In the genomic region with DNA sequence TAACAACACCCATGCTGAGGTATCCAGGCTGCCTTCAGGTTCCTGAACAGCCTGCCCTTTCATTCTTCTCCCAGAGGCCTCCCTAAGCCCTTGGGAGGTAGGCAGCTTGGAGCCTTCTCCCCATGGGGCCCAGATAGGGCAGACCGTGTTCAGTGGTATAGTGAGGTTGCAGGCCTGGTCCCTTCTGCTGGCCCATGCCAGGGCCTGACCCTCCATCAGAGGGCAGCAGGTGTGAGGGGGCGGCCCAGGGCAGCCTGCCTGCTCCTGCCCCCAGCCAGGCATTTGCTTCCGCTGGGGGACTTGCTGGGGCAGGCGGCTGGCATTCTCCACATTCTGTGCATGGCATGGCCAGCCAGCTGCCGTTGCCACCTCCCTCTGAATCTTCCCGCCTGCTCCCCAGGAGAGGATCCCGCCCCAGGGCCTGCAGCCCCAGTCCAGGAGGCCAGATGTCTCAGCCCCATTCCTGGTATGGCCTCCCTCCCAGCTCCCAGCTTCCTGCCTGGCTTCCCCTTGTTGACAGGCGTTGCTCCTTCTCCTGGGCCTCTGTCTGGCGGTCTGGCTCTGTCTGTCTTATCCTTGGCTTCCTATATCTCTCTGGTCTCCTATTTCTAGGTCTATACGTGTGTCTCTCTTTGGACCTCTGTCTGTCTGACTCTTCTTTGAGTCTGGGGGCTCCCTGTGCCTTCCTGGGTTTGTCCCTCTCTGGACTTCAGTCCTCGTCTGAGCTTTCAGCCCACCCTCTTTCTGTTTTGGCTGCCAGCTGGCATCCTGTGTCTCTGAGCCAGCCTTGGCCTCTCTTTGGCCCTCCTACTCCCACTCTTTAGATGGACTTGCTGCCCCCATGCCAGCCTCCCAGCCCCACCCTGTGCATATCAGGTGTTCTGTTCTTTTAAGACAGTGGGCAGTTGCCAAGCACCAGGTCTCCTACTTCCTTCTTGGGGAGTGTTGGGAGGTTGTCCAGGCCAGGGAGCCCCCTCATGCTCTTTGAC, we compare ENCODE assay signal across 8 cellular contexts. TPM values are rescaled to one million over a fixed set of nuclear protein-coding genes. Genes with fewer than 3 reads are reported as not detected.
DNase-seq lines count a peak whose midpoint lies in the region; ATAC-seq and TF ChIP-seq lines count a peak whose summit lies in the region.

No MANE protein-coding gene starts in this region.

- peaks cover 37% of the 10 kb centered on the region for H3K4me1 ChIP-seq in Karpas-422 (ENCODE audit: low read length)

- no peaks in the 10 kb centered on the region for H3K9me2 ChIP-seq in Karpas-422 (replicated peaks; ENCODE audit: insufficient read depth, low read length)

- no peaks in the 10 kb centered on the region for H3K36me3 ChIP-seq in Karpas-422 (ENCODE audit: insufficient read depth, low read length)

- H3K79me2 ChIP-seq in Karpas-422 (ENCODE audit: low read length), result peaks cover 5% of the 10 kb centered on the region; the same call in 1 of the 2 replicates

- H3K27ac Mint-ChIP-seq in dendritic cell treated with granulocyte-macrophage colony-stimulating factor and Interleukin-4, amounts not matched to agents 40 ng/mL and 50 ng/mL, for 4 days, result no peak overlapping the region
- H3K27ac Mint-ChIP-seq in naive B cell, result peak overlapping the region in 5 of 6 donors; percentile 15 to 86 (median 54)

- no peak overlapping the region for H3K4me3 ChIP-seq in Karpas-422 (ENCODE audit: low read length)

- peaks cover 62% of the 10 kb centered on the region for H3K4me1 Mint-ChIP-seq in dendritic cell treated with granulocyte-macrophage colony-stimulating factor and Interleukin-4, amounts not matched to agents 40 ng/mL and 50 ng/mL, for 4 days (ENCODE audit: low read depth)
- H3K4me1 Mint-ChIP-seq in naive B cell, result peaks cover 38 to 63% (median 43%) of the 10 kb centered on the region in 3 donors

- H3K9me3 Mint-ChIP-seq in dendritic cell treated with granulocyte-macrophage colony-stimulating factor and Interleukin-4, amounts not matched to agents 40 ng/mL and 50 ng/mL, for 4 days, result no peaks in the 10 kb centered on the region
- no peaks in the 10 kb centered on the region for H3K9me3 Mint-ChIP-seq in naive B cell

- H3K4me2 ChIP-seq in Karpas-422 (ENCODE audit: low read depth, low read length, poor library complexity, severe bottlenecking), result no peak overlapping the region

- H3K4me3 Mint-ChIP-seq in dendritic cell treated with granulocyte-macrophage colony-stimulating factor and Interleukin-4, amounts not matched to agents 40 ng/mL and 50 ng/mL, for 4 days, result peak overlapping the region; percentile 1
- peak overlapping the region in 4 of 8 donors; percentile 72 to 93 (median 88) for H3K4me3 Mint-ChIP-seq in naive B cell

- H3K36me3 Mint-ChIP-seq in dendritic cell treated with granulocyte-macrophage colony-stimulating factor and Interleukin-4, amounts not matched to agents 40 ng/mL and 50 ng/mL, for 4 days (ENCODE audit: low read depth), result peaks cover 55% of the 10 kb centered on the region
- H3K36me3 Mint-ChIP-seq in naive B cell, result no peaks in the 10 kb centered on the region

- no peak overlapping the region for H3K27ac ChIP-seq in Karpas-422 (ENCODE audit: low read length)

- H2AFZ ChIP-seq in Karpas-422 (ENCODE audit: low read length), result no peak overlapping the region

- peak; percentile 38 for DNase-seq in AG08396 (ENCODE audit: low spot score)
- no peak for DNase-seq in Karpas-422
- no peak for DNase-seq in naive B cell
- DNase-seq in stimulated activated CD4-positive, alpha-beta T cell treated with anti-CD3 and anti-CD28 coated beads, Interleukin-15, amount 100 ng/mL, for 24 hours, result no peak
- DNase-seq in HEK293T (ENCODE audit: extremely low spot score), result no peak

- 0 out of 2 replicates have a peak overlapping the region, but pooled peaks have one; percentile 91 for H3K9ac ChIP-seq in Karpas-422 (ENCODE audit: low read length)

- intact Hi-C loops in dendritic cell treated with granulocyte-macrophage colony-stimulating factor and Interleukin-4, amounts not matched to agents 40 ng/mL and 50 ng/mL, for 4 days (cut with micrococcal nuclease), result no loop called here

- no peaks in the 10 kb centered on the region for H3K27me3 ChIP-seq in Karpas-422 (ENCODE audit: low read length)

- no peak for ATAC-seq in naive B cell (ENCODE audit: low read depth in 2 of 2)
- ATAC-seq in GM21737 (IDR thresholded peaks at IDR 0.05; ENCODE audit: unreplicated experiment), result no peak
- no peak for ATAC-seq in HG03139 (IDR thresholded peaks at IDR 0.05; ENCODE audit: unreplicated experiment)

- POLR2A ChIA-PET in HEK293T (lab: Yijun Ruan, JAX), result interaction anchor here (1.1 to 6.3 kb wide), 5 partner anchors 24 to 39 kb away, joined by 3 to 140 read pairs (median 6); a partner anchor contains a TSS

- no peaks in the 10 kb centered on the region for H3K9me3 ChIP-seq in Karpas-422 (ENCODE audit: low read length)

- H3K27me3 Mint-ChIP-seq in dendritic cell treated with granulocyte-macrophage colony-stimulating factor and Interleukin-4, amounts not matched to agents 40 ng/mL and 50 ng/mL, for 4 days, result no peaks in the 10 kb centered on the region
- H3K27me3 Mint-ChIP-seq in naive B cell, result no peaks in the 10 kb centered on the region

- CTCF ChIA-PET in HEK293T (lab: Yijun Ruan, JAX), result interaction anchor here (1.3 to 2.9 kb wide), 3 partner anchors 13 to 35 kb away, joined by 3 to 53 read pairs (median 10); a partner anchor contains a TSS

- H4K20me1 ChIP-seq in Karpas-422 (ENCODE audit: insufficient read depth, low read depth, low read length), result no peaks in the 10 kb centered on the region

TF ChIP-seq in HEK293T, 16 proteins besides CTCF, POLR2A, EP300 and RAD21:
- TF ChIP-seq FOXK2 (IDR thresholded peaks at IDR 0.05) (no peak), ARNT (IDR thresholded peaks at IDR 0.05) (no peak), CTBP1 (IDR thresholded peaks at IDR 0.05; ENCODE audit: borderline replicate concordance) (no peak), SP1 (IDR thresholded peaks at IDR 0.05) (no peak), ZNF384 (IDR thresholded peaks at IDR 0.05) (no peak), HDGF (IDR thresholded peaks at IDR 0.05; ENCODE audit: borderline replicate concordance) (no peak), FOXM1 (IDR thresholded peaks at IDR 0.05; ENCODE audit: borderline replicate concordance) (no peak), L3MBTL2 (conservative IDR thresholded peaks at IDR 0.05) (no peak), SUZ12 (IDR thresholded peaks at IDR 0.05) (no peak), TARDBP (IDR thresholded peaks at IDR 0.05) (no peak), BHLHE40 (IDR thresholded peaks at IDR 0.05; ENCODE audit: borderline replicate concordance) (no peak), NFRKB (IDR thresholded peaks at IDR 0.05) (no peak), ELF4 (IDR thresholded peaks at IDR 0.05) (no peak), LEF1 (IDR thresholded peaks at IDR 0.05; ENCODE audit: borderline replicate concordance) (no peak), FOXA1 (IDR thresholded peaks at IDR 0.05) (no peak)
- TF ChIP-seq, protein P1, sequence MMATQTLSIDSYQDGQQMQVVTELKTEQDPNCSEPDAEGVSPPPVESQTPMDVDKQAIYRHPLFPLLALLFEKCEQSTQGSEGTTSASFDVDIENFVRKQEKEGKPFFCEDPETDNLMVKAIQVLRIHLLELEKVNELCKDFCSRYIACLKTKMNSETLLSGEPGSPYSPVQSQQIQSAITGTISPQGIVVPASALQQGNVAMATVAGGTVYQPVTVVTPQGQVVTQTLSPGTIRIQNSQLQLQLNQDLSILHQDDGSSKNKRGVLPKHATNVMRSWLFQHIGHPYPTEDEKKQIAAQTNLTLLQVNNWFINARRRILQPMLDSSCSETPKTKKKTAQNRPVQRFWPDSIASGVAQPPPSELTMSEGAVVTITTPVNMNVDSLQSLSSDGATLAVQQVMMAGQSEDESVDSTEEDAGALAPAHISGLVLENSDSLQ (IDR thresholded peaks at IDR 0.05), result no peak

RNA-seq across cellular contexts. Expression of a gene that starts 9.1 kb away (rescaled TPM):
- total RNA-seq in Karpas-422 (2014; rRNA removed; shearing (Covaris generic); ENCODE audit: low replicate concordance), result 25.0 and 30.6 TPM in 2 replicates
- polyA plus RNA-seq in naive B cell (ENCODE audit: low read depth in 6 of 6), result 1 to 10 TPM in 5 of 6 donors, under 1 TPM in 1; 0.05 to 5.3 (median 2.1) TPM

RNA-seq across cellular contexts. Expression of a gene that starts 23.2 kb away (rescaled TPM):
- total RNA-seq in Karpas-422 (2014; rRNA removed; shearing (Covaris generic); ENCODE audit: low replicate concordance), result 36.4 and 53.6 TPM in 2 replicates
- polyA plus RNA-seq in naive B cell (ENCODE audit: low read depth in 6 of 6), result 1 to 10 TPM in 5 of 6 donors, under 1 TPM in 1; 0.68 to 8.2 (median 3.8) TPM

RNA-seq across cellular contexts. Expression of a gene that starts 23.8 kb away (rescaled TPM):
- 0.25 and 1.2 TPM in 2 replicates for total RNA-seq in Karpas-422 (2014; rRNA removed; shearing (Covaris generic); ENCODE audit: low replicate concordance)
- polyA plus RNA-seq in naive B cell (ENCODE audit: low read depth in 6 of 6), result under 1 TPM in 3 of 6 donors, not detected in 3; 0.25 to 0.51 (median 0.34) TPM

RNA-seq across cellular contexts. Expression of a gene that starts 24.3 kb away (rescaled TPM):
- total RNA-seq in Karpas-422 (2014; rRNA removed; shearing (Covaris generic); ENCODE audit: low replicate concordance), result 66.2 and 102 TPM in 2 replicates
- polyA plus RNA-seq in naive B cell (ENCODE audit: low read depth in 6 of 6), result 10 to 100 TPM; 12.3 to 25.9 (median 24.4) TPM

RNA-seq across cellular contexts. Expression of a gene that starts 35.0 kb away (rescaled TPM):
- 18.7 and 30.5 TPM in 2 replicates for total RNA-seq in Karpas-422 (2014; rRNA removed; shearing (Covaris generic); ENCODE audit: low replicate concordance)
- polyA plus RNA-seq in naive B cell (ENCODE audit: low read depth in 6 of 6), result not detected
